In genomic region chr10:10418397-10418796, GRCh38 we compare ENCODE assay signal across 1 cellular context.
TF ChIP-seq lines count a peak whose summit lies in the region.

No MANE protein-coding gene starts in this region.

TF ChIP-seq in GM12878, 131 proteins besides CTCF, POLR2A, EP300 and RAD21 (continued from another document):
- TF ChIP-seq SIX5 (IDR thresholded peaks at IDR 0.05; ENCODE audit: low read depth, low read length, severe bottlenecking) (no peak), KAT2A (conservative IDR thresholded peaks at IDR 0.05; ENCODE audit: control insufficient read depth, low read depth, low read length) (no peak), PAX5 (IDR thresholded peaks at IDR 0.05; ENCODE audit: borderline replicate concordance, low read depth, low read length) (no peak), ZZZ3 (IDR thresholded peaks at IDR 0.05; ENCODE audit: control insufficient read depth, insufficient read length, low read depth) (no peak), SMAD5 (IDR thresholded peaks at IDR 0.05; ENCODE audit: low read depth) (no peak), DPF2 (IDR thresholded peaks at IDR 0.05) (no peak), GABPA (IDR thresholded peaks at IDR 0.05; ENCODE audit: low read depth) (peak; percentile 20; the same call in 1 of the 2 replicates), CHD2 (IDR thresholded peaks at IDR 0.05; ENCODE audit: borderline replicate concordance, low read depth, low read length) (no peak), STAT1 (conservative IDR thresholded peaks at IDR 0.05) (no peak), TARDBP (IDR thresholded peaks at IDR 0.05; ENCODE audit: borderline replicate concordance) (no peak), BMI1 (IDR thresholded peaks at IDR 0.05; ENCODE audit: borderline replicate concordance) (no peak), ATF3 (IDR thresholded peaks at IDR 0.05; ENCODE audit: borderline replicate concordance, extremely low read depth, low read depth, low read length) (no peak), JUNB (IDR thresholded peaks at IDR 0.05) (no peak), MTA2 (IDR thresholded peaks at IDR 0.05; ENCODE audit: low read depth) (no peak), E2F4 (IDR thresholded peaks at IDR 0.05; ENCODE audit: low read depth, low read length) (no peak), STAT3 (IDR thresholded peaks at IDR 0.05; ENCODE audit: low read depth, low read length) (no peak), HDAC6 (IDR thresholded peaks at IDR 0.05; ENCODE audit: unreplicated experiment) (no peak), BHLHE40 (IDR thresholded peaks at IDR 0.05; ENCODE audit: borderline replicate concordance in 1 of 2, low read depth in 2 of 2, low read length in 1 of 2) (peak; percentile 24 to 31; a peak in 1 of 4 replicates), HDAC2 (IDR thresholded peaks at IDR 0.05) (no peak), NR2C1 (IDR thresholded peaks at IDR 0.05) (no peak), SPI1 (IDR thresholded peaks at IDR 0.05; ENCODE audit: borderline replicate concordance, insufficient read depth, low read depth, low read length) (peak; percentile 76), NBN (IDR thresholded peaks at IDR 0.05) (no peak), RUNX3 (IDR thresholded peaks at IDR 0.05; ENCODE audit: low read length) (peak; percentile 72), MEF2A (IDR thresholded peaks at IDR 0.05; ENCODE audit: insufficient read depth, low read depth, low read length) (no peak), ETV6 (conservative IDR thresholded peaks at IDR 0.05 in 1 of 2, IDR thresholded peaks at IDR 0.05 in 1 of 2; ENCODE audit: borderline replicate concordance in 1 of 2, low read depth in 1 of 2) (peak in 1 of 2 experiments; percentile 58; a peak in 1 of 4 replicates), TCF12 (IDR thresholded peaks at IDR 0.05; ENCODE audit: low read depth, low read length) (no peak), EZH2 (IDR thresholded peaks at IDR 0.05; ENCODE audit: borderline replicate concordance, control insufficient read depth, low read depth, low read length) (no peak), POLR2AphosphoS2 (IDR thresholded peaks at IDR 0.05; ENCODE audit: low read depth, low read length) (no peak), REST (IDR thresholded peaks at IDR 0.05; ENCODE audit: low read depth, low read length) (no peak), BCL3 (IDR thresholded peaks at IDR 0.05; ENCODE audit: borderline replicate concordance, insufficient read depth, low read depth, low read length, poor library complexity, severe bottlenecking) (no peak), FOS (IDR thresholded peaks at IDR 0.05; ENCODE audit: borderline replicate concordance, extremely low read depth, insufficient read length) (no peak)
- TF ChIP-seq, protein P1, sequence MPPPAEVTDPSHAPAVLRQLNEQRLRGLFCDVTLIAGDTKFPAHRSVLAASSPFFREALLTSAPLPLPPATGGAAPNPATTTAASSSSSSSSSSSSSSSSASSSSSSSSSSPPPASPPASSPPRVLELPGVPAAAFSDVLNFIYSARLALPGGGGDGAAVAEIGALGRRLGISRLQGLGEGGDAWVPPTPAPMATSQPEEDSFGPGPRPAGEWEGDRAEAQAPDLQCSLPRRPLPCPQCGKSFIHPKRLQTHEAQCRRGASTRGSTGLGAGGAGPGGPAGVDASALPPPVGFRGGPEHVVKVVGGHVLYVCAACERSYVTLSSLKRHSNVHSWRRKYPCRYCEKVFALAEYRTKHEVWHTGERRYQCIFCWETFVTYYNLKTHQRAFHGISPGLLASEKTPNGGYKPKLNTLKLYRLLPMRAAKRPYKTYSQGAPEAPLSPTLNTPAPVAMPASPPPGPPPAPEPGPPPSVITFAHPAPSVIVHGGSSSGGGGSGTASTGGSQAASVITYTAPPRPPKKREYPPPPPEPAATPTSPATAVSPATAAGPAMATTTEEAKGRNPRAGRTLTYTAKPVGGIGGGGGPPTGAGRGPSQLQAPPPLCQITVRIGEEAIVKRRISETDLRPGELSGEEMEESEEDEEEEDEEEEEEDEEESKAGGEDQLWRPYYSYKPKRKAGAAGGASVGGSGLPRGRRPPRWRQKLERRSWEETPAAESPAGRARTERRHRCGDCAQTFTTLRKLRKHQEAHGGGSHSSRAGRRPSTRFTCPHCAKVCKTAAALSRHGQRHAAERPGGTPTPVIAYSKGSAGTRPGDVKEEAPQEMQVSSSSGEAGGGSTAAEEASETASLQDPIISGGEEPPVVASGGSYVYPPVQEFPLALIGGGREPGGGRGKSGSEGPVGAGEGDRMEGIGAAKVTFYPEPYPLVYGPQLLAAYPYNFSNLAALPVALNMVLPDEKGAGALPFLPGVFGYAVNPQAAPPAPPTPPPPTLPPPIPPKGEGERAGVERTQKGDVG (CRISPR knock-in tag; IDR thresholded peaks at IDR 0.05): no peak
- TF ChIP-seq, protein P2, sequence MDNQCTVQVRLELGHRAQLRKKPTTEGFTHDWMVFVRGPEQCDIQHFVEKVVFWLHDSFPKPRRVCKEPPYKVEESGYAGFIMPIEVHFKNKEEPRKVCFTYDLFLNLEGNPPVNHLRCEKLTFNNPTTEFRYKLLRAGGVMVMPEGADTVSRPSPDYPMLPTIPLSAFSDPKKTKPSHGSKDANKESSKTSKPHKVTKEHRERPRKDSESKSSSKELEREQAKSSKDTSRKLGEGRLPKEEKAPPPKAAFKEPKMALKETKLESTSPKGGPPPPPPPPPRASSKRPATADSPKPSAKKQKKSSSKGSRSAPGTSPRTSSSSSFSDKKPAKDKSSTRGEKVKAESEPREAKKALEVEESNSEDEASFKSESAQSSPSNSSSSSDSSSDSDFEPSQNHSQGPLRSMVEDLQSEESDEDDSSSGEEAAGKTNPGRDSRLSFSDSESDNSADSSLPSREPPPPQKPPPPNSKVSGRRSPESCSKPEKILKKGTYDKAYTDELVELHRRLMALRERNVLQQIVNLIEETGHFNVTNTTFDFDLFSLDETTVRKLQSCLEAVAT (IDR thresholded peaks at IDR 0.05): no peak
- TF ChIP-seq, protein P3, sequence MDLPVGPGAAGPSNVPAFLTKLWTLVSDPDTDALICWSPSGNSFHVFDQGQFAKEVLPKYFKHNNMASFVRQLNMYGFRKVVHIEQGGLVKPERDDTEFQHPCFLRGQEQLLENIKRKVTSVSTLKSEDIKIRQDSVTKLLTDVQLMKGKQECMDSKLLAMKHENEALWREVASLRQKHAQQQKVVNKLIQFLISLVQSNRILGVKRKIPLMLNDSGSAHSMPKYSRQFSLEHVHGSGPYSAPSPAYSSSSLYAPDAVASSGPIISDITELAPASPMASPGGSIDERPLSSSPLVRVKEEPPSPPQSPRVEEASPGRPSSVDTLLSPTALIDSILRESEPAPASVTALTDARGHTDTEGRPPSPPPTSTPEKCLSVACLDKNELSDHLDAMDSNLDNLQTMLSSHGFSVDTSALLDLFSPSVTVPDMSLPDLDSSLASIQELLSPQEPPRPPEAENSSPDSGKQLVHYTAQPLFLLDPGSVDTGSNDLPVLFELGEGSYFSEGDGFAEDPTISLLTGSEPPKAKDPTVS (IDR thresholded peaks at IDR 0.05; ENCODE audit: low read depth, low read length): no peak
- TF ChIP-seq, protein P4, sequence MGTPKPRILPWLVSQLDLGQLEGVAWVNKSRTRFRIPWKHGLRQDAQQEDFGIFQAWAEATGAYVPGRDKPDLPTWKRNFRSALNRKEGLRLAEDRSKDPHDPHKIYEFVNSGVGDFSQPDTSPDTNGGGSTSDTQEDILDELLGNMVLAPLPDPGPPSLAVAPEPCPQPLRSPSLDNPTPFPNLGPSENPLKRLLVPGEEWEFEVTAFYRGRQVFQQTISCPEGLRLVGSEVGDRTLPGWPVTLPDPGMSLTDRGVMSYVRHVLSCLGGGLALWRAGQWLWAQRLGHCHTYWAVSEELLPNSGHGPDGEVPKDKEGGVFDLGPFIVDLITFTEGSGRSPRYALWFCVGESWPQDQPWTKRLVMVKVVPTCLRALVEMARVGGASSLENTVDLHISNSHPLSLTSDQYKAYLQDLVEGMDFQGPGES (IDR thresholded peaks at IDR 0.05): no peak
